Comparison of ENCODE assay signal across 9 cellular contexts in the genomic region with DNA sequence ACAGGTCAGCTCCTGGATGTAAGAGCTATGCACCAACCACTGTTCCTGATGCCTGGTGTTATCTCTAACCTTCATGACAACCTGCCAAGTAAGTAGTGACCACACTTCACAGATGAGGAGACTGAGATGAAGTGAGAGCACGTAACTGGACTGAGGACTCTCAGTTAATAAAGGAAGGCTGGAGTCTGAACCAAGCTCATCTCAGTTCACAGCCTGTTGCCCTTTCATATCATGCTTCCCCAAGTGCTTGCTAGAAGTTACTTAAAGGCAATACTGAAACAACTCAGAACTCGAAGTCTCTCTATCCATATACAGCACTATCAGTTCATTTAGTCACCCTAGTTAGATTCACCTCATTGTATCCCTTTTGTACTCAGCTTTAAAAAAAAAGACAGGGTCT.
DNase-seq lines count a peak whose midpoint lies in the region; ATAC-seq and TF ChIP-seq lines count a peak whose summit lies in the region.
"Had no signal": no experiment of that assay in that cellular context is flagged by ENCODE, and none has a peak within 500 bp of the region (broad histone marks: within the 10 kb centered on the region; RNA-seq: fewer than 3 reads in every experiment).

No MANE protein-coding gene starts in this region.

- no peaks in the 10 kb centered on the region for H3K9me2 ChIP-seq in hepatocyte (replicated peaks; ENCODE audit: insufficient read depth)

- peak overlapping the region; percentile 34 for H3K27ac ChIP-seq in hepatocyte

- in situ Hi-C loops in ACHN (cut with HindIII; ENCODE audit: low pct_ligation_motif_present, low pct_unique_long_range_greater_than_20kb, low sequenced_read_pairs): no loop called here

- H3K4me1 ChIP-seq in hepatocyte (ENCODE audit: insufficient read depth): no peaks in the 10 kb centered on the region
- H3K4me1 ChIP-seq: HAP-1 had no signal

- H3K27me3 ChIP-seq in hepatocyte: no peaks in the 10 kb centered on the region

- no peaks in the 10 kb centered on the region for H3K36me3 ChIP-seq in hepatocyte (replicated peaks; ENCODE audit: insufficient read depth, low read depth)

- ATAC-seq in GM18861 (IDR thresholded peaks at IDR 0.05; ENCODE audit: unreplicated experiment): peak; percentile 35
- ATAC-seq in GM21447 (IDR thresholded peaks at IDR 0.05; ENCODE audit: unreplicated experiment): peak; percentile 73
- peak; percentile 88 for ATAC-seq in HG03095 (IDR thresholded peaks at IDR 0.05; ENCODE audit: unreplicated experiment)

- H3K9me3 ChIP-seq in hepatocyte (ENCODE audit: low read depth): no peaks in the 10 kb centered on the region
- H3K9me3 ChIP-seq: HAP-1 had no signal

- no peak overlapping the region for H2AFZ ChIP-seq in hepatocyte

- no peak overlapping the region for H3K4me3 ChIP-seq in hepatocyte
- H3K4me3 ChIP-seq: HAP-1 had no signal

- TF ChIP-seq CTCF in hepatocyte (IDR thresholded peaks at IDR 0.05; ENCODE audit: poor library complexity): no peak

- H3K4me2 ChIP-seq in hepatocyte: no peak overlapping the region

- no peaks in the 10 kb centered on the region for H4K20me1 ChIP-seq in hepatocyte (ENCODE audit: insufficient read depth, poor library complexity, severe bottlenecking)

- WGBS in hepatocyte (ENCODE audit: low lambda C conversion rate, missing lambda C conversion rate): 94% methylated on average over 2 of the region's 2 CpGs

- no peaks in the 10 kb centered on the region for H3K79me2 ChIP-seq in hepatocyte

- DNase-seq in hepatocyte (ENCODE audit: low spot score) (no peak), retina (no peak), ACHN (no peak)
- DNase-seq in activated CD4-positive, alpha-beta T cell treated with anti-CD3 and anti-CD28 coated beads, Interleukin-2, amount 50 U/mL, for 1 hour: no peak
- DNase-seq: glutamatergic neuron had no signal

Comparison
In these comparisons a context has a peak if more than half of its experiments do, and no peak if none do; other contexts are left out.
1. ATAC-seq: peak in every context shown above with its lines; median percentile 88 in HG03095; 73 in GM21447; 35 in GM18861.